10 cellular contexts compared by ENCODE assay signal in the genomic region with DNA sequence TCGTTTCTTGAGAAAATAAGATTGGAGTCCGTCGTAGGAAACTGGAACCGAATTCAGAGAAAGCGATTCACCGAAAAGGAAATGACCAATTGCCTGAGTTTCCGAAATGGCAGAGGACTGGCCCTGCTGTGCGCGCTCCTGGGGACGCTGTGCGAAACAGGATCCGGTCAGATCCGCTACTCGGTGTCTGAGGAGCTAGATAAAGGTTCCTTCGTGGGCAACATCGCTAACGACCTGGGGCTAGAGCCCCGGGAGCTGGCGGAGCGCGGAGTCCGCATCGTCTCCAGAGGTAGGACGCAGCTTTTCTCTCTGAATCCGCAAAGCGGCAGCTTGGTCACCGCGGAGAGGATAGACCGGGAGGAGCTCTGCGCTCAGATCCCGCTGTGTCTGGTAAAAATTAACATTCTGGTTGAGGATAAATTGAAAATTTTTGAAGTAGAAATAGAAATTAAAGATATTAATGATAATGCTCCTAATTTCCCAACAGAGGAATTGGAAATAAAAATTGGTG. TPM values are rescaled to one million over a fixed set of nuclear protein-coding genes. Genes with fewer than 3 reads are reported as not detected.
DNase-seq lines count a peak whose midpoint lies in the region; ATAC-seq and TF ChIP-seq lines count a peak whose summit lies in the region.
"Had no signal": no experiment of that assay in that cellular context is flagged by ENCODE, and none has a peak within 500 bp of the region (broad histone marks: within the 10 kb centered on the region; RNA-seq: fewer than 3 reads in every experiment).

No MANE protein-coding gene starts in this region.

- peaks cover 14% of the 10 kb centered on the region for H3K36me3 Mint-ChIP-seq in activated naive CD4-positive, alpha-beta T cell treated with anti-CD3 and anti-CD28 coated beads for 36 hours (ENCODE audit: low read depth)
- H3K36me3 Mint-ChIP-seq in activated naive CD4-positive, alpha-beta T cell treated with anti-CD3 and anti-CD28 coated beads, Interleukin-2, amount 50 U/mL, for 72 hours, result peaks cover 52 to 69% of the 10 kb centered on the region in 2 donors
- no peaks in the 10 kb centered on the region for H3K36me3 Mint-ChIP-seq in type B pancreatic cell

- ATAC-seq in activated naive CD4-positive, alpha-beta T cell treated with anti-CD3 and anti-CD28 coated beads, Interleukin-2, amount 50 U/mL, for 72 hours, result no peak
- ATAC-seq in Right ventricle myocardium superior (ENCODE audit: poor library complexity) (peak; percentile 21), HG03045 (IDR thresholded peaks at IDR 0.05; ENCODE audit: unreplicated experiment) (no peak)

- H3K4me3 Mint-ChIP-seq in activated naive CD4-positive, alpha-beta T cell treated with anti-CD3 and anti-CD28 coated beads for 36 hours, result peak overlapping the region; percentile 11
- peak overlapping the region; percentile 84 for H3K4me3 Mint-ChIP-seq in type B pancreatic cell
- H3K4me3 Mint-ChIP-seq: activated naive CD4-positive, alpha-beta T cell treated with anti-CD3 and anti-CD28 coated beads, Interleukin-2, amount 50 U/mL, for 24 hours had no signal

- peaks cover 23% of the 10 kb centered on the region for H3K9me3 Mint-ChIP-seq in activated naive CD4-positive, alpha-beta T cell treated with anti-CD3 and anti-CD28 coated beads for 36 hours
- peaks cover 34 to 37% of the 10 kb centered on the region in 2 donors for H3K9me3 Mint-ChIP-seq in activated naive CD4-positive, alpha-beta T cell treated with anti-CD3 and anti-CD28 coated beads, Interleukin-2, amount 50 U/mL, for 72 hours
- peaks cover 14% of the 10 kb centered on the region for H3K9me3 Mint-ChIP-seq in type B pancreatic cell

- no peak for DNase-seq in activated naive CD4-positive, alpha-beta T cell treated with anti-CD3 and anti-CD28 coated beads for 36 hours
- DNase-seq in activated naive CD4-positive, alpha-beta T cell treated with anti-CD3 and anti-CD28 coated beads, Interleukin-2, amount 50 U/mL, for 72 hours (ENCODE audit: low spot score in 2 of 2), result no peak
- DNase-seq in Right ventricle myocardium superior, result no peak
- no peak for DNase-seq in type B pancreatic cell (ENCODE audit: extremely low spot score, unreplicated experiment)
- DNase-seq in HuH-7.5 (ENCODE audit: low spot score), result no peak
- DNase-seq: NCI-H146 had no signal

- H3K4me1 Mint-ChIP-seq in activated naive CD4-positive, alpha-beta T cell treated with anti-CD3 and anti-CD28 coated beads for 36 hours (ENCODE audit: low read depth), result no peaks in the 10 kb centered on the region
- no peaks in the 10 kb centered on the region for H3K4me1 Mint-ChIP-seq in type B pancreatic cell (ENCODE audit: unreplicated experiment)
- H3K4me1 Mint-ChIP-seq: activated naive CD4-positive, alpha-beta T cell treated with anti-CD3 and anti-CD28 coated beads, Interleukin-2, amount 50 U/mL, for 24 hours; CD4-positive, CD25-positive, alpha-beta regulatory T cell had no signal

- H3K27ac Mint-ChIP-seq in activated naive CD4-positive, alpha-beta T cell treated with anti-CD3 and anti-CD28 coated beads for 36 hours, result no peak overlapping the region
- no peak overlapping the region for H3K27ac Mint-ChIP-seq in activated naive CD4-positive, alpha-beta T cell treated with anti-CD3 and anti-CD28 coated beads, Interleukin-2, amount 50 U/mL, for 72 hours
- H3K27ac Mint-ChIP-seq in type B pancreatic cell, result no peak overlapping the region
- H3K27ac Mint-ChIP-seq: activated naive CD4-positive, alpha-beta T cell treated with anti-CD3 and anti-CD28 coated beads, Interleukin-2, amount 50 U/mL, for 24 hours; CD4-positive, CD25-positive, alpha-beta regulatory T cell had no signal

- intact Hi-C loops in activated naive CD4-positive, alpha-beta T cell treated with anti-CD3 and anti-CD28 coated beads for 36 hours (cut with micrococcal nuclease), result loop anchor here (2.0 kb wide), 1 partner anchor 23 kb away; a partner anchor contains a TSS
- intact Hi-C loops in Right ventricle myocardium superior (cut with DNase I), result no loop called here

- peaks cover 56% of the 10 kb centered on the region for H3K27me3 Mint-ChIP-seq in activated naive CD4-positive, alpha-beta T cell treated with anti-CD3 and anti-CD28 coated beads for 36 hours (ENCODE audit: low read depth)
- H3K27me3 Mint-ChIP-seq in type B pancreatic cell, result no peaks in the 10 kb centered on the region

- CTCF ChIA-PET in activated naive CD4-positive, alpha-beta T cell treated with anti-CD3 and anti-CD28 coated beads for 36 hours (lab: Charles Lee), result interaction anchor here (0.9 to 1.5 kb wide), 3 partner anchors 11 to 222 kb away, joined by 3 to 4 read pairs (median 3); a partner anchor contains a TSS

- TF ChIP-seq CTCF in type B pancreatic cell (conservative IDR thresholded peaks at IDR 0.05), result peak; percentile 4

RNA-seq across cellular contexts. Expression of a gene that starts 0.4 kb away (rescaled TPM):
- not detected for total RNA-seq in activated naive CD4-positive, alpha-beta T cell treated with anti-CD3 and anti-CD28 coated beads for 36 hours
- total RNA-seq in activated naive CD4-positive, alpha-beta T cell treated with anti-CD3 and anti-CD28 coated beads, Interleukin-2, amount 50 U/mL, for 72 hours, result not detected
- total RNA-seq in Right ventricle myocardium superior, result 13.0 TPM
- total RNA-seq in type B pancreatic cell (ENCODE audit: low replicate concordance), result 0.27 and 2.3 TPM in 2 replicates
- total RNA-seq: CD4-positive, CD25-positive, alpha-beta regulatory T cell; SK-MEL-5 had no signal

RNA-seq across cellular contexts. Expression of a gene that starts 5.4 kb away (rescaled TPM):
- total RNA-seq in activated naive CD4-positive, alpha-beta T cell treated with anti-CD3 and anti-CD28 coated beads for 36 hours, result not detected
- not detected for total RNA-seq in activated naive CD4-positive, alpha-beta T cell treated with anti-CD3 and anti-CD28 coated beads, Interleukin-2, amount 50 U/mL, for 72 hours
- 6.5 TPM for total RNA-seq in Right ventricle myocardium superior
- total RNA-seq in type B pancreatic cell (ENCODE audit: low replicate concordance), result 0.17 and 0.69 TPM in 2 replicates
- total RNA-seq: CD4-positive, CD25-positive, alpha-beta regulatory T cell had no signal

RNA-seq across cellular contexts. Expression of a gene that starts 5.9 kb away (rescaled TPM):
- total RNA-seq in activated naive CD4-positive, alpha-beta T cell treated with anti-CD3 and anti-CD28 coated beads for 36 hours, result not detected
- not detected for total RNA-seq in activated naive CD4-positive, alpha-beta T cell treated with anti-CD3 and anti-CD28 coated beads, Interleukin-2, amount 50 U/mL, for 72 hours
- total RNA-seq in Right ventricle myocardium superior (7.8 TPM), type B pancreatic cell (ENCODE audit: low replicate concordance) (1.1 and 1.8 TPM in 2 replicates)
- total RNA-seq: CD4-positive, CD25-positive, alpha-beta regulatory T cell had no signal

RNA-seq across cellular contexts. Expression of a gene that starts 10.8 kb away (rescaled TPM):
- total RNA-seq in activated naive CD4-positive, alpha-beta T cell treated with anti-CD3 and anti-CD28 coated beads for 36 hours, result not detected
- total RNA-seq in activated naive CD4-positive, alpha-beta T cell treated with anti-CD3 and anti-CD28 coated beads, Interleukin-2, amount 50 U/mL, for 72 hours, result not detected
- total RNA-seq in Right ventricle myocardium superior (9.3 TPM), type B pancreatic cell (ENCODE audit: low replicate concordance) (0.75 and 1.5 TPM in 2 replicates)
- total RNA-seq: CD4-positive, CD25-positive, alpha-beta regulatory T cell had no signal

RNA-seq across cellular contexts. Expression of a gene that starts 13.7 kb away (rescaled TPM):
- not detected for total RNA-seq in activated naive CD4-positive, alpha-beta T cell treated with anti-CD3 and anti-CD28 coated beads for 36 hours
- total RNA-seq in activated naive CD4-positive, alpha-beta T cell treated with anti-CD3 and anti-CD28 coated beads, Interleukin-2, amount 50 U/mL, for 72 hours, result under 1 TPM in 1 of 2 donors, not detected in 1; 0.11 TPM
- total RNA-seq in Right ventricle myocardium superior, result 2.7 TPM
- 0.31 and 0.74 TPM in 2 replicates for total RNA-seq in type B pancreatic cell (ENCODE audit: low replicate concordance)
